ENCODE assay signal across 8 cellular contexts in the genomic region with DNA sequence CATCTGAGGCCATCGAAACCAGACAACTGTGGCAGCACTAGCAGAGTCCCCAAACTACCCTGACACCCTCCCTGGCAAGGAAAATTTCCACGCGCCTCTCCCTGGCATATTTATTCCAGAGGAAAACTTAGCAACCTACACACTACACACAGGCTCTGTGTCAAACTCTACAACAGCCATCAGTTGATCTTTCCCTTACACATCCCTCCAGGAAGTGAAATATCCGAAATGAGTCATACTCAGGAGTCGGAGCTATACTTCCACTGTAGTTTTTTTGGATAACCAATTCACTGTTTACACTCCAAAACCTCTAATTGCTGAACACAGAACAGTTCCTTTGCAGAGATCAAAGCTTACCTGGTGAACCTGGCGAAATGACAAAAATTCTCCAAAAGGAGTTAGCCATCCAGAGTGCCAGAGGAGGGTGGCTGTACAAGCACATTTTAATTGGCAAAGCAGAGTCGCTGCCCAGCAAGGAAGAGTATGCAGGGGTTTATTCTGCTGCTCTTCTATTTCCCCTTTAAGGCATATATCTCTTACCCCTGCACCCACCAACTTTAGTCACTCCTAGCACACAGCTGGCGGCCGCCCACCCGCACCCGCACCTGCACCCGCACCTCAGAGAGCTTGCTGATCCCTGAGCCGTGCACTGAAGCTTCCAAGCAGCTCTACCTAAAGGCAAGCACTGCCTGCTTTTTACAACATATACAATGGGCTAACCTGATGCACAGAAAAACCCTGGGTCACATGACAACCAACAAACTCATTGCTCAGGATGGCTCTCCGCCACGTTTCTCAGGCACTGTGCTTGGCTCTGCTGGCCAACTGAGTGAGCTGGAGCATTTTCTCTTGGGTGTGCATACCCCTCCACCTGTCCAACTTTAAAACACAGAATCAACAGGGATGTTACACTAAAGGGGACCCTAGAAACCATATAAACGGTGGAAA. TPM values are rescaled to one million over a fixed set of nuclear protein-coding genes. Genes with fewer than 3 reads are reported as not detected.
A peak's percentile ranks its signal among the peaks of the same experiment; 100 is the strongest.
DNase-seq lines count a peak whose midpoint lies in the region; ATAC-seq lines count a peak whose summit lies in the region.

No MANE protein-coding gene starts in this region.

- no peaks in the 10 kb centered on the region for H3K27me3 ChIP-seq in SJSA1 (replicated peaks)
- H3K27me3 ChIP-seq in rectal smooth muscle tissue (ENCODE audit: control insufficient read depth, insufficient read depth, low read length), result no peaks in the 10 kb centered on the region

- DNase-seq in EH (ENCODE audit: low read depth), result peak; percentile 77
- peak in 1 of 2 experiments; percentile 49 for DNase-seq in SJSA1 (ENCODE audit: low read depth in 1 of 2, low spot score in 2 of 2)
- peak; percentile 67 for DNase-seq in foreskin melanocyte
- DNase-seq in epidermal melanocyte (ENCODE audit: insufficient read length, low spot score), result no peak

- peaks cover 52% of the 10 kb centered on the region for H3K4me1 ChIP-seq in SJSA1 (replicated peaks)
- H3K4me1 ChIP-seq in rectal smooth muscle tissue (ENCODE audit: control insufficient read depth, insufficient read depth, low read length), result peaks cover 85% of the 10 kb centered on the region

- no peaks in the 10 kb centered on the region for H3K9me3 ChIP-seq in SJSA1 (replicated peaks)

- H3K9ac ChIP-seq in rectal smooth muscle tissue (ENCODE audit: low read length), result no peak overlapping the region

- ATAC-seq in GM21526 (IDR thresholded peaks at IDR 0.05; ENCODE audit: low FRiP score, unreplicated experiment) (no peak), HG02885 (IDR thresholded peaks at IDR 0.05; ENCODE audit: poor library complexity, unreplicated experiment) (no peak), GM19035 (IDR thresholded peaks at IDR 0.05; ENCODE audit: unreplicated experiment) (no peak)

- H3K36me3 ChIP-seq in SJSA1 (peaks cover 23% of the 10 kb centered on the region), rectal smooth muscle tissue (ENCODE audit: control insufficient read depth, insufficient read depth, low read length) (no peaks in the 10 kb centered on the region)

- H3K27ac ChIP-seq in SJSA1 (peak overlapping the region; percentile 15; the same call in 1 of the 2 replicates), rectal smooth muscle tissue (ENCODE audit: low read depth, low read length) (peak overlapping the region; percentile 93)

- no peak overlapping the region for H3K4me3 ChIP-seq in SJSA1
- no peak overlapping the region for H3K4me3 ChIP-seq in rectal smooth muscle tissue (ENCODE audit: low read length)

RNA-seq across cellular contexts. Expression of a gene that starts 54.9 kb away (rescaled TPM):
- total RNA-seq in SJSA1 (2014; rRNA removed; shearing (Covaris generic)), result 143 and 225 TPM in 2 replicates
